ENCODE assay signal across 23 cellular contexts in the genomic region with DNA sequence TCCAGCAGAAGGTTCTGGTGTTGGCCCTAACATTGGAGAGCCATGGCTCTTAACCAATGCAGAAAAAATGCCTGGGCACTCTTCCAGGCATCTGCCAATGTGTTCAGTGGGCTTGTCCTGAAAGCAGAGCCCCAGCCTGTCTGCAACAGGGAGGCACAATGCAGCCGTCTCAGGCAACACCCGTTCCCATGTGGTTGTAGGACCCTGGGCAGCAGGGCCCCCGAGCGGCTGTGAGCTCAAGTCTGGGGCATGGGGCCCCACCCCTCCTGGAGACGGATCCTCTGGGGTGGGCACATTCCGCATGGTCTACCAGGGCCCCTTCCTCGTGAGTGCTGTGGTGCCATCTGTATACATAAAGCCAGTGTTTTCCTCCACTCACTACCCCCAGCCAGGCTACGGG. TPM values are rescaled to one million over a fixed set of nuclear protein-coding genes. Genes with fewer than 3 reads are reported as not detected.
A peak's percentile ranks its signal among the peaks of the same experiment; 100 is the strongest.
DNase-seq lines count a peak whose midpoint lies in the region; ATAC-seq and TF ChIP-seq lines count a peak whose summit lies in the region.
"Had no signal": no experiment of that assay in that cellular context is flagged by ENCODE, and none has a peak within 500 bp of the region (broad histone marks: within the 10 kb centered on the region; RNA-seq: fewer than 3 reads in every experiment).

No MANE protein-coding gene starts in this region.

- CTCF ChIA-PET in SK-N-SH (lab: Yijun Ruan, JAX), result no interaction called here

- TF ChIP-seq CTCF in SK-N-SH (IDR thresholded peaks at IDR 0.05) (no peak), hepatocyte (IDR thresholded peaks at IDR 0.05; ENCODE audit: poor library complexity) (no peak)

- H4K20me1 ChIP-seq in SK-N-SH (ENCODE audit: insufficient read depth), result no peaks in the 10 kb centered on the region
- H4K20me1 ChIP-seq in hepatocyte (ENCODE audit: insufficient read depth, poor library complexity, severe bottlenecking), result no peaks in the 10 kb centered on the region

- H2AFZ ChIP-seq in SK-N-SH (ENCODE audit: low read depth) (no peak overlapping the region), hepatocyte (no peak overlapping the region)

- H3K9me3 ChIP-seq in SK-N-SH (no peaks in the 10 kb centered on the region), hepatocyte (ENCODE audit: low read depth) (no peaks in the 10 kb centered on the region)
- H3K9me3 ChIP-seq: SJSA1 had no signal

- H3K36me3 ChIP-seq in SK-N-SH (replicated peaks in 1 of 2; ENCODE audit: control insufficient read depth in 1 of 2, insufficient read depth in 2 of 2, low read length in 1 of 2) (no peaks in the 10 kb centered on the region), hepatocyte (replicated peaks; ENCODE audit: insufficient read depth, low read depth) (no peaks in the 10 kb centered on the region)
- H3K36me3 ChIP-seq: SJSA1 had no signal

- H3K4me3 ChIP-seq in SK-N-SH (ENCODE audit: low read depth in 2 of 2, low read length in 1 of 2), result no peak overlapping the region
- H3K4me3 ChIP-seq in hepatocyte, result no peak overlapping the region
- H3K4me3 ChIP-seq: SJSA1 had no signal

- POLR2A ChIA-PET in SK-N-SH (lab: Yijun Ruan, JAX), result no interaction called here

- H3F3A ChIP-seq in SK-N-SH (replicated peaks; ENCODE audit: insufficient read depth), result no peaks in the 10 kb centered on the region

- H3K9ac ChIP-seq in SK-N-SH, result no peak overlapping the region

- 42% methylated on average over 2 of the region's 8 CpGs for WGBS in SK-N-SH (ENCODE audit: low lambda C conversion rate)
- WGBS in hepatocyte (ENCODE audit: low lambda C conversion rate, missing lambda C conversion rate), result 91% methylated on average over 7 of the region's 8 CpGs

- no peaks in the 10 kb centered on the region for H3K27me3 ChIP-seq in SK-N-SH (ENCODE audit: insufficient read depth)
- H3K27me3 ChIP-seq in hepatocyte, result peaks cover 3% of the 10 kb centered on the region
- H3K27me3 ChIP-seq: SJSA1 had no signal

- H3K79me2 ChIP-seq in SK-N-SH (ENCODE audit: insufficient read depth), result no peaks in the 10 kb centered on the region
- no peaks in the 10 kb centered on the region for H3K79me2 ChIP-seq in hepatocyte

- no peaks in the 10 kb centered on the region for H3K9me2 ChIP-seq in SK-N-SH
- no peaks in the 10 kb centered on the region for H3K9me2 ChIP-seq in hepatocyte (replicated peaks; ENCODE audit: insufficient read depth)

- TF ChIP-seq EP300 in SK-N-SH (IDR thresholded peaks at IDR 0.05; ENCODE audit: borderline replicate concordance in 1 of 2, low read depth in 1 of 2, low read length in 1 of 2), result no peak

- DNase-seq in SK-N-SH (no peak), NCI-H446 treated with DMSO at 0.1 percent for 48 hours (lab: John Stamatoyannopoulos, UW) (peak; percentile 66), myocyte (ENCODE audit: low read depth) (peak; percentile 5), SIG-M5 (lab: John Stamatoyannopoulos, UW) (no peak), NCI-H510A treated with DMSO at 0.1 percent for 48 hours (lab: John Stamatoyannopoulos, UW) (no peak), hepatocyte (ENCODE audit: low spot score) (no peak)
- no peak for DNase-seq in stimulated activated naive CD4-positive, alpha-beta T cell treated with Interleukin-2 at 50 U/mL for 16 hours (lab: John Stamatoyannopoulos, UW)
- DNase-seq: Calu3; CD8-positive, alpha-beta memory T cell; DMS53; NCI-H1105; NCI-H146; NCI-H2081; NCI-H524 treated with DMSO at 0.1 percent for 48 hours; NCI-H82; OCI-M1 had no signal

- H3K27ac ChIP-seq in SK-N-SH (ENCODE audit: low read depth in 2 of 2, low read length in 1 of 2), result no peak overlapping the region
- H3K27ac ChIP-seq in hepatocyte, result no peak overlapping the region
- H3K27ac ChIP-seq: C4-2B, SJSA1 had no signal

- no peaks in the 10 kb centered on the region; a peak in 1 of 4 replicates for H3K4me1 ChIP-seq in SK-N-SH (ENCODE audit: control insufficient read depth in 1 of 2, insufficient read depth in 2 of 2, low read depth in 1 of 2, low read length in 1 of 2)
- no peaks in the 10 kb centered on the region for H3K4me1 ChIP-seq in hepatocyte (ENCODE audit: insufficient read depth)
- H3K4me1 ChIP-seq: SJSA1 had no signal

- TF ChIP-seq RAD21 in SK-N-SH (IDR thresholded peaks at IDR 0.05; ENCODE audit: low read length), result no peak

- peak; percentile 31; the same call in 1 of the 3 replicates for ATAC-seq in SK-N-SH treated with all-trans-retinoic acid at 6 μM for 48 hours
- ATAC-seq: HCT116 had no signal

- no peak overlapping the region for H3K4me2 ChIP-seq in SK-N-SH
- no peak overlapping the region for H3K4me2 ChIP-seq in hepatocyte

TF ChIP-seq in SK-N-SH treated with all-trans-retinoic acid at 6 μM for 48 hours, 23 proteins besides CTCF, POLR2A, EP300 and RAD21 (continues in another document):
- TF ChIP-seq, protein P1, sequence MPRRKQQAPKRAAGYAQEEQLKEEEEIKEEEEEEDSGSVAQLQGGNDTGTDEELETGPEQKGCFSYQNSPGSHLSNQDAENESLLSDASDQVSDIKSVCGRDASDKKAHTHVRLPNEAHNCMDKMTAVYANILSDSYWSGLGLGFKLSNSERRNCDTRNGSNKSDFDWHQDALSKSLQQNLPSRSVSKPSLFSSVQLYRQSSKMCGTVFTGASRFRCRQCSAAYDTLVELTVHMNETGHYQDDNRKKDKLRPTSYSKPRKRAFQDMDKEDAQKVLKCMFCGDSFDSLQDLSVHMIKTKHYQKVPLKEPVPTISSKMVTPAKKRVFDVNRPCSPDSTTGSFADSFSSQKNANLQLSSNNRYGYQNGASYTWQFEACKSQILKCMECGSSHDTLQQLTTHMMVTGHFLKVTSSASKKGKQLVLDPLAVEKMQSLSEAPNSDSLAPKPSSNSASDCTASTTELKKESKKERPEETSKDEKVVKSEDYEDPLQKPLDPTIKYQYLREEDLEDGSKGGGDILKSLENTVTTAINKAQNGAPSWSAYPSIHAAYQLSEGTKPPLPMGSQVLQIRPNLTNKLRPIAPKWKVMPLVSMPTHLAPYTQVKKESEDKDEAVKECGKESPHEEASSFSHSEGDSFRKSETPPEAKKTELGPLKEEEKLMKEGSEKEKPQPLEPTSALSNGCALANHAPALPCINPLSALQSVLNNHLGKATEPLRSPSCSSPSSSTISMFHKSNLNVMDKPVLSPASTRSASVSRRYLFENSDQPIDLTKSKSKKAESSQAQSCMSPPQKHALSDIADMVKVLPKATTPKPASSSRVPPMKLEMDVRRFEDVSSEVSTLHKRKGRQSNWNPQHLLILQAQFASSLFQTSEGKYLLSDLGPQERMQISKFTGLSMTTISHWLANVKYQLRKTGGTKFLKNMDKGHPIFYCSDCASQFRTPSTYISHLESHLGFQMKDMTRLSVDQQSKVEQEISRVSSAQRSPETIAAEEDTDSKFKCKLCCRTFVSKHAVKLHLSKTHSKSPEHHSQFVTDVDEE (CRISPR knock-in tag; IDR thresholded peaks at IDR 0.05), result no peak
- TF ChIP-seq RARB (CRISPR knock-in tag; IDR thresholded peaks at IDR 0.05) (no peak), GLIS3 (CRISPR knock-in tag; IDR thresholded peaks at IDR 0.05) (no peak), ZFP3 (CRISPR knock-in tag; IDR thresholded peaks at IDR 0.05) (no peak), ESRRG (CRISPR knock-in tag; IDR thresholded peaks at IDR 0.05) (no peak), ZNF565 (CRISPR knock-in tag; conservative IDR thresholded peaks at IDR 0.05; ENCODE audit: low read depth) (no peak)

TF ChIP-seq in SK-N-SH, 30 proteins besides CTCF, POLR2A, EP300 and RAD21:
- TF ChIP-seq TCF12 (IDR thresholded peaks at IDR 0.05) (no peak), ELF1 (IDR thresholded peaks at IDR 0.05) (no peak), MAX (IDR thresholded peaks at IDR 0.05; ENCODE audit: low read depth) (no peak), NFIC (IDR thresholded peaks at IDR 0.05; ENCODE audit: borderline replicate concordance) (no peak), EZH2phosphoT487 (IDR thresholded peaks at IDR 0.05; ENCODE audit: borderline replicate concordance, low read depth) (no peak), FOXM1 (IDR thresholded peaks at IDR 0.05; ENCODE audit: low read depth) (no peak)
- TF ChIP-seq, protein P2, sequence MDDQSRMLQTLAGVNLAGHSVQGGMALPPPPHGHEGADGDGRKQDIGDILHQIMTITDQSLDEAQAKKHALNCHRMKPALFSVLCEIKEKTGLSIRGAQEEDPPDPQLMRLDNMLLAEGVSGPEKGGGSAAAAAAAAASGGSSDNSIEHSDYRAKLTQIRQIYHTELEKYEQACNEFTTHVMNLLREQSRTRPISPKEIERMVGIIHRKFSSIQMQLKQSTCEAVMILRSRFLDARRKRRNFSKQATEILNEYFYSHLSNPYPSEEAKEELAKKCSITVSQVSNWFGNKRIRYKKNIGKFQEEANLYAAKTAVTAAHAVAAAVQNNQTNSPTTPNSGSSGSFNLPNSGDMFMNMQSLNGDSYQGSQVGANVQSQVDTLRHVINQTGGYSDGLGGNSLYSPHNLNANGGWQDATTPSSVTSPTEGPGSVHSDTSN (IDR thresholded peaks at IDR 0.05), result no peak

RNA-seq across cellular contexts. Expression of gene SIAH3, which starts 58.2 kb away (rescaled TPM):
- polyA plus RNA-seq in SK-N-SH (2012; rRNA removed) (0.08 TPM in 2 replicates), hepatocyte (not detected in 2 replicates)
- 0.05 TPM in 2 replicates for polyA plus RNA-seq in SK-N-SH (2012; cell fraction: cytosol; rRNA removed)
- polyA plus RNA-seq in SK-N-SH (2012; cell fraction: nucleus; rRNA removed), result 0.09 and 0.11 TPM in 2 replicates
- total RNA-seq in myocyte (not detected in 2 replicates), hepatocyte (0.04 and 0.23 TPM in 2 replicates)
- polyA plus RNA-seq in myocyte (2012), result not detected
- total RNA-seq: A172, Calu3 had no signal
- polyA plus RNA-seq: AG04450; CD8-positive, alpha-beta memory T cell; IgD-negative memory B cell had no signal

Comparison
In these comparisons a context has a peak if more than half of its experiments do, and no peak if none do; other contexts are left out.
1. DNase-seq: peak in NCI-H446 treated with DMSO at 0.1 percent for 48 hours (single experiment) and myocyte (single experiment); none in SK-N-SH (single experiment), stimulated activated naive CD4-positive, alpha-beta T cell treated with Interleukin-2 at 50 U/mL for 16 hours (single experiment), SIG-M5 (single experiment), NCI-H510A treated with DMSO at 0.1 percent for 48 hours (single experiment) and hepatocyte (single experiment).